ENCODE assay signal across 1 cellular context in genomic region chr1:224317383-224318045, GRCh38.
TF ChIP-seq lines count a peak whose summit lies in the region.

No MANE protein-coding gene starts in this region.

TF ChIP-seq in HepG2, 621 proteins besides CTCF, POLR2A, EP300 and RAD21 (continued from another document):
- TF ChIP-seq POGK (CRISPR knock-in tag; conservative IDR thresholded peaks at IDR 0.05) (no peak), ZBTB40 (IDR thresholded peaks at IDR 0.05) (no peak), ZBTB40 (CRISPR knock-in tag; IDR thresholded peaks at IDR 0.05) (no peak), ZNF180 (CRISPR knock-in tag; IDR thresholded peaks at IDR 0.05; ENCODE audit: borderline replicate concordance, low read depth) (no peak), FOXC1 (CRISPR knock-in tag; IDR thresholded peaks at IDR 0.05; ENCODE audit: borderline replicate concordance) (no peak), ZNF703 (CRISPR knock-in tag; IDR thresholded peaks at IDR 0.05; ENCODE audit: borderline replicate concordance) (no peak), ZNF143 (CRISPR knock-in tag; IDR thresholded peaks at IDR 0.05) (no peak), TFDP1 (CRISPR knock-in tag; IDR thresholded peaks at IDR 0.05; ENCODE audit: borderline replicate concordance) (no peak), BCLAF1 (IDR thresholded peaks at IDR 0.05) (no peak), RELA (CRISPR knock-in tag; IDR thresholded peaks at IDR 0.05) (no peak), SP1 (IDR thresholded peaks at IDR 0.05) (no peak), SP1 (CRISPR knock-in tag; IDR thresholded peaks at IDR 0.05) (no peak), ZNF10 (CRISPR knock-in tag; IDR thresholded peaks at IDR 0.05; ENCODE audit: borderline replicate concordance, low read depth) (no peak), ZBTB8A (CRISPR knock-in tag; IDR thresholded peaks at IDR 0.05; ENCODE audit: borderline replicate concordance, low read depth) (no peak), ZNF234 (CRISPR knock-in tag; conservative IDR thresholded peaks at IDR 0.05) (no peak), SRSF4 (IDR thresholded peaks at IDR 0.05; ENCODE audit: low read depth, low read length, poor library complexity, severe bottlenecking) (no peak)
